8 cellular contexts compared by ENCODE assay signal in genomic region chr6:7138921-7139358, GRCh38. TPM values are rescaled to one million over a fixed set of nuclear protein-coding genes. Genes with fewer than 3 reads are reported as not detected.
A peak's percentile ranks its signal among the peaks of the same experiment; 100 is the strongest.
DNase-seq lines count a peak whose midpoint lies in the region; ATAC-seq and TF ChIP-seq lines count a peak whose summit lies in the region.

No MANE protein-coding gene starts in this region.

- H3K27ac ChIP-seq in breast epithelium = peak overlapping the region; percentile 74 to 81

- in situ Hi-C loops in HAP-1 (cut with MboI; ENCODE audit: low sequenced_read_pairs) = no loop called here

- peaks cover 52% of the 10 kb centered on the region for H3K4me1 ChIP-seq in HAP-1
- no peaks in the 10 kb centered on the region for H3K4me1 ChIP-seq in breast epithelium

- no peaks in the 10 kb centered on the region for H3K27me3 ChIP-seq in HAP-1 (ENCODE audit: low read depth)
- no peaks in the 10 kb centered on the region for H3K27me3 ChIP-seq in breast epithelium

- TF ChIP-seq POLR2A in breast epithelium (IDR thresholded peaks at IDR 0.05) = no peak

- intact Hi-C loops in breast epithelium (cut with DNase I; ENCODE audit: low total_unique reads) (no loop called here), natural killer cell (cut with micrococcal nuclease) (no loop called here), posterior cingulate gyrus (cut with DNase I) (no loop called here)

- H3K27ac Mint-ChIP-seq in natural killer cell = peak overlapping the region; percentile 19 to 70

- H3K9me3 Mint-ChIP-seq in natural killer cell = no peaks in the 10 kb centered on the region

- H3K36me3 ChIP-seq in HAP-1 (replicated peaks) = no peaks in the 10 kb centered on the region
- no peaks in the 10 kb centered on the region for H3K36me3 ChIP-seq in breast epithelium

- no peaks in the 10 kb centered on the region for H3K27me3 Mint-ChIP-seq in natural killer cell (ENCODE audit: low read depth in 2 of 2)

- peak overlapping the region; percentile 42 for H3K4me3 Mint-ChIP-seq in natural killer cell

- peak; percentile 38 to 64 for DNase-seq in HAP-1 (ENCODE audit: low spot score in 2 of 2)
- peak; percentile 95 to 97 for DNase-seq in NCI-H526 (lab: John Stamatoyannopoulos, UW)
- peak; percentile 63 to 70 for DNase-seq in breast epithelium (ENCODE audit: low spot score in 2 of 2)
- no peak for DNase-seq in natural killer cell
- DNase-seq in stimulated activated CD8-positive, alpha-beta memory T cell treated with anti-CD3 and anti-CD28 coated beads, Interleukin-4, amount 100 ng/mL, for 48 hours = no peak
- no peak for DNase-seq in posterior cingulate gyrus

- no peak overlapping the region for H3K4me3 ChIP-seq in HAP-1
- no peak overlapping the region for H3K4me3 ChIP-seq in breast epithelium

- ATAC-seq in natural killer cell (no peak), GM19324 (IDR thresholded peaks at IDR 0.05; ENCODE audit: low FRiP score, unreplicated experiment) (no peak), HG02870 (IDR thresholded peaks at IDR 0.05; ENCODE audit: unreplicated experiment) (no peak)

- TF ChIP-seq CTCF in breast epithelium (IDR thresholded peaks at IDR 0.05) (no peak), natural killer cell (IDR thresholded peaks at IDR 0.05) (no peak)

- H3K9me3 ChIP-seq in HAP-1 (no peaks in the 10 kb centered on the region), breast epithelium (no peaks in the 10 kb centered on the region)

- peaks cover 44 to 46% of the 10 kb centered on the region in 2 donors for H3K4me1 Mint-ChIP-seq in natural killer cell

- H3K36me3 Mint-ChIP-seq in natural killer cell = no peaks in the 10 kb centered on the region

RNA-seq across cellular contexts. Expression of gene RREB1, which starts 31.2 kb away (rescaled TPM):
- total RNA-seq in breast epithelium (10 to 100 TPM; 36.0 to 39.8 (median 39.7) TPM), natural killer cell (10 to 100 TPM; 42.2 to 51.8 (median 44.0) TPM)

Comparison
In these comparisons a context has a peak if more than half of its experiments do, and no peak if none do; other contexts are left out.
1. DNase-seq: peak in HAP-1 (2 of 2), NCI-H526 (2 of 2) and breast epithelium (2 of 2); none in natural killer cell (single experiment), stimulated activated CD8-positive, alpha-beta memory T cell treated with anti-CD3 and anti-CD28 coated beads, Interleukin-4, amount 100 ng/mL, for 48 hours (single experiment) and posterior cingulate gyrus (0 of 10).